ENCODE assay signal across 8 cellular contexts in the genomic region with DNA sequence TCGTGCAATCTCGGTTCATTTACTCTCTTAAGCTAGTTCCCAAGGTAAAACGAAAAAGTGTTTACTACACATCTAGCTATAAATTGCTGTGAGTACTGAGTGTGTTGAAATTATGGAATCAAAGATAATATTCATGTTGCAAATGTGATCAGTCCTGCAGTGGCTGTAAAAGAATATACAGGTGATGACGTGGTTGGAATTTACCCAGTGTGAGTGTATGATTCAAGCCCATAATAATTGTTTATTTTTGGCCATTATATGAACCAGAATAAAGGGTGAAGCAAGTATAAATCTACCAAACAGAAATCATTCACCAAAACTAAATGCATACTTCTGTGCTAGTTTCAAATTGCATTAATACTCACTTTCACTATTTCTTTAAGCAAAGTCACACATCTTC.
"Had no signal": no experiment of that assay in that cellular context is flagged by ENCODE, and none has a peak within 500 bp of the region (broad histone marks: within the 10 kb centered on the region; RNA-seq: fewer than 3 reads in every experiment).

No MANE protein-coding gene starts in this region.

- ATAC-seq: K562 had no signal

- H3K4me3 ChIP-seq: GM23248, HAP-1, K562 had no signal

- H3K9me3 ChIP-seq: HAP-1 had no signal

- DNase-seq: GM23248, GOT3, H7, IMR-90, KG1 had no signal

- H3K27ac ChIP-seq: GM23248, HL-60 had no signal

- H2AFZ ChIP-seq: GM23248 had no signal

- H3K36me3 ChIP-seq: HAP-1 had no signal

- FAIRE-seq: K562 had no signal

- H3K9ac ChIP-seq: GM23248 had no signal
